22 cellular contexts compared by ENCODE assay signal in the genomic region with DNA sequence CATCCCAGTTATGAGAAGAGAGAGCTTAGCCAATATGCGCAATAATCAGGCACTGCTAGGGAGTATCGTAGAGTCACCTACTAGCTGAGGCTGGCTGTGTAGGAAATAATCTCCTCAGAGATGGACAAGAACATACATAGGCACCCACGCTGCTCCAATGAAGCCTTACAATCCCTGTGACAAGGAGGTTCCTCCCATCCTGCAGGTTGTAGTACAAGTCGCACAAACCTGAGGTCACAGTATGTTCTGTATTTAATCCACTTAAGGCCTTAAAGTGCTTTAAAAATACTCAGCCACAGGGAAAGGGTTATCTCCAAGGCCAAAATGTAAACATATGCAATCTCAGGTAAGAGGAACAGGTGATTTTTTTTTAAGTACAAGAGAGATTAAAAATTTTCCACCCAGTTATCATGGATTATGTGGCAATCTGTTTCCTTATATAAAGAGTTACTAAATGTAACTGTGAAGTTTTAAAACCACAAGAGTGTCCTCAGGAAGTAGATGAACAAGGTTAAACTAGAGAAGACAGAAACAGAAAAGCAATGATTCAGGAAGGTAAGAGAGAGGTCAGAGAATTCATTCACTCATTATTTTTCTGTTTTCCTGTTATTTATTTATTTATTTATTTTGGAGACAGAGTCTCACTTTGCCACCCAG. TPM values are rescaled to one million over a fixed set of nuclear protein-coding genes. Genes with fewer than 3 reads are reported as not detected.
A peak's percentile ranks its signal among the peaks of the same experiment; 100 is the strongest.
DNase-seq lines count a peak whose midpoint lies in the region; ATAC-seq and TF ChIP-seq lines count a peak whose summit lies in the region.
"Had no signal": no experiment of that assay in that cellular context is flagged by ENCODE, and none has a peak within 500 bp of the region (broad histone marks: within the 10 kb centered on the region; RNA-seq: fewer than 3 reads in every experiment).

No MANE protein-coding gene starts in this region.

- CTCF ChIA-PET in CD8-positive, alpha-beta memory T cell (lab: Charles Lee) = no interaction called here
- CTCF ChIA-PET in activated CD4-positive, alpha-beta memory T cell treated with anti-CD3 and anti-CD28 coated beads, Interleukin-2, amount 10 ng/mL, durations not matched to agents 7 days and 5 days (lab: Charles Lee) = interaction anchor here (1.4 kb wide), 1 partner anchor 28 kb away, joined by 4 read pairs; no protein-coding TSS in a partner anchor

- no peak for TF ChIP-seq CTCF in mucosa of descending colon (IDR thresholded peaks at IDR 0.05)

- no peaks in the 10 kb centered on the region for H3K9me3 Mint-ChIP-seq in T-helper 1 cell treated with Interleukin-12 subunit alpha and Interleukin-12 subunit beta and Interleukin-4 antibody, amounts not matched to agents 30 μg/mL and 1 μg/mL, for 36 hours
- H3K9me3 Mint-ChIP-seq in CD8-positive, alpha-beta memory T cell = no peaks in the 10 kb centered on the region
- H3K9me3 Mint-ChIP-seq in activated CD4-positive, alpha-beta memory T cell treated with anti-CD3 and anti-CD28 coated beads, Interleukin-2, amount 10 ng/mL, durations not matched to agents 7 days and 5 days = peaks cover 2% of the 10 kb centered on the region
- H3K9me3 Mint-ChIP-seq: activated naive CD4-positive, alpha-beta T cell treated with anti-CD3 and anti-CD28 coated beads for 36 hours; brain; nephron had no signal

- no peak overlapping the region for H3K27ac ChIP-seq in CD8-positive, alpha-beta memory T cell (ENCODE audit: low read depth, low read length)
- H3K27ac ChIP-seq: C4-2B, coronary artery, psoas muscle, VCaP had no signal

- H3K27me3 ChIP-seq in CD8-positive, alpha-beta memory T cell (ENCODE audit: insufficient read depth, low read length, poor library complexity, severe bottlenecking) = no peaks in the 10 kb centered on the region

- POLR2A ChIA-PET in CD8-positive, alpha-beta memory T cell (lab: Charles Lee) = no interaction called here
- POLR2A ChIA-PET in activated CD4-positive, alpha-beta memory T cell treated with anti-CD3 and anti-CD28 coated beads, Interleukin-2, amount 10 ng/mL, durations not matched to agents 7 days and 5 days (lab: Charles Lee) = interaction anchor here (0.8 kb wide), 2 partner anchors 11 to 72 kb away, joined by 3 to 4 read pairs; partner anchors contain the start of genes BTD and HACL1

- peak overlapping the region; percentile 29 for H3K27ac Mint-ChIP-seq in T-helper 1 cell treated with Interleukin-12 subunit alpha and Interleukin-12 subunit beta and Interleukin-4 antibody, amounts not matched to agents 30 μg/mL and 1 μg/mL, for 36 hours
- H3K27ac Mint-ChIP-seq in CD8-positive, alpha-beta memory T cell = peak overlapping the region; percentile 2 to 86 (median 64)
- H3K27ac Mint-ChIP-seq in activated CD4-positive, alpha-beta memory T cell treated with anti-CD3 and anti-CD28 coated beads, Interleukin-2, amount 10 ng/mL, durations not matched to agents 7 days and 5 days = peak overlapping the region; percentile 50
- H3K27ac Mint-ChIP-seq: activated naive CD4-positive, alpha-beta T cell treated with anti-CD3 and anti-CD28 coated beads for 36 hours; brain; memory B cell; nephron had no signal

- H3K36me3 Mint-ChIP-seq in T-helper 1 cell treated with Interleukin-12 subunit alpha and Interleukin-12 subunit beta and Interleukin-4 antibody, amounts not matched to agents 30 μg/mL and 1 μg/mL, for 36 hours (ENCODE audit: low read depth) = peaks cover 5% of the 10 kb centered on the region
- H3K36me3 Mint-ChIP-seq in CD8-positive, alpha-beta memory T cell = no peaks in the 10 kb centered on the region
- peaks cover 1% of the 10 kb centered on the region for H3K36me3 Mint-ChIP-seq in activated CD4-positive, alpha-beta memory T cell treated with anti-CD3 and anti-CD28 coated beads, Interleukin-2, amount 10 ng/mL, durations not matched to agents 7 days and 5 days (ENCODE audit: low read depth)
- H3K36me3 Mint-ChIP-seq: brain, memory B cell had no signal

- DNase-seq in T-helper 1 cell = no peak
- no peak for DNase-seq in CD8-positive, alpha-beta memory T cell
- DNase-seq in activated CD4-positive, alpha-beta memory T cell treated with anti-CD3 and anti-CD28 coated beads, Interleukin-2, amount 10 ng/mL, durations not matched to agents 7 days and 5 days = no peak
- no peak for DNase-seq in mucosa of descending colon
- no peak for DNase-seq in NCI-H748 treated with DMSO at 0.1 percent for 48 hours (lab: John Stamatoyannopoulos, UW)
- no peak for DNase-seq in stimulated activated naive CD4-positive, alpha-beta T cell (lab: John Stamatoyannopoulos, UW)
- DNase-seq: activated naive CD4-positive, alpha-beta T cell treated with anti-CD3 and anti-CD28 coated beads for 36 hours; DMS79; NCI-H1417; NCI-H2171 treated with DMSO at 0.1 percent for 48 hours; psoas muscle; RPMI8226; stimulated activated CD4-positive, alpha-beta T cell treated with anti-CD3 and anti-CD28 coated beads, Interleukin-12 subunit alpha, Interleukin-12 subunit beta, amount 100 ng/mL, for 4 hours; SW 1271 had no signal

- H3K4me1 ChIP-seq in CD8-positive, alpha-beta memory T cell (ENCODE audit: insufficient read depth, low read length) = peaks cover 21% of the 10 kb centered on the region
- H3K4me1 ChIP-seq in mucosa of descending colon (ENCODE audit: low read depth) = no peaks in the 10 kb centered on the region

- H3K4me1 Mint-ChIP-seq in T-helper 1 cell treated with Interleukin-12 subunit alpha and Interleukin-12 subunit beta and Interleukin-4 antibody, amounts not matched to agents 30 μg/mL and 1 μg/mL, for 36 hours (ENCODE audit: low read depth) = peaks cover 25% of the 10 kb centered on the region
- peaks cover 39 to 52% (median 41%) of the 10 kb centered on the region in 3 donors for H3K4me1 Mint-ChIP-seq in CD8-positive, alpha-beta memory T cell
- peaks cover 24% of the 10 kb centered on the region for H3K4me1 Mint-ChIP-seq in activated CD4-positive, alpha-beta memory T cell treated with anti-CD3 and anti-CD28 coated beads, Interleukin-2, amount 10 ng/mL, durations not matched to agents 7 days and 5 days
- H3K4me1 Mint-ChIP-seq: memory B cell had no signal

- H3K4me3 ChIP-seq in CD8-positive, alpha-beta memory T cell (ENCODE audit: low read length) = no peak overlapping the region
- no peak overlapping the region for H3K4me3 ChIP-seq in mucosa of descending colon
- H3K4me3 ChIP-seq: coronary artery, psoas muscle had no signal

- peak overlapping the region; percentile 4 for H3K4me3 Mint-ChIP-seq in T-helper 1 cell treated with Interleukin-12 subunit alpha and Interleukin-12 subunit beta and Interleukin-4 antibody, amounts not matched to agents 30 μg/mL and 1 μg/mL, for 36 hours
- peak overlapping the region in 6 of 7 donors; percentile 3 to 60 (median 41) for H3K4me3 Mint-ChIP-seq in CD8-positive, alpha-beta memory T cell
- no peak overlapping the region for H3K4me3 Mint-ChIP-seq in activated CD4-positive, alpha-beta memory T cell treated with anti-CD3 and anti-CD28 coated beads, Interleukin-2, amount 10 ng/mL, durations not matched to agents 7 days and 5 days
- H3K4me3 Mint-ChIP-seq: activated naive CD4-positive, alpha-beta T cell treated with anti-CD3 and anti-CD28 coated beads for 36 hours; brain; memory B cell; nephron had no signal

- no peaks in the 10 kb centered on the region for H3K36me3 ChIP-seq in CD8-positive, alpha-beta memory T cell (ENCODE audit: insufficient read depth, low read length)
- no peaks in the 10 kb centered on the region for H3K36me3 ChIP-seq in mucosa of descending colon (ENCODE audit: low read depth)

- no peaks in the 10 kb centered on the region for H3K9me3 ChIP-seq in CD8-positive, alpha-beta memory T cell (ENCODE audit: low read length)
- no peaks in the 10 kb centered on the region for H3K9me3 ChIP-seq in mucosa of descending colon
- H3K9me3 ChIP-seq: psoas muscle had no signal

- intact Hi-C loops in mucosa of descending colon (cut with DNase I, micrococcal nuclease) = no loop called here

- ATAC-seq in mucosa of descending colon = peak; percentile 20
- no peak for ATAC-seq in GM21526 (IDR thresholded peaks at IDR 0.05; ENCODE audit: low FRiP score, unreplicated experiment)
- ATAC-seq: psoas muscle had no signal

- peaks cover 3% of the 10 kb centered on the region for H3K27me3 Mint-ChIP-seq in T-helper 1 cell treated with Interleukin-12 subunit alpha and Interleukin-12 subunit beta and Interleukin-4 antibody, amounts not matched to agents 30 μg/mL and 1 μg/mL, for 36 hours (ENCODE audit: low read depth)
- no peaks in the 10 kb centered on the region for H3K27me3 Mint-ChIP-seq in CD8-positive, alpha-beta memory T cell
- H3K27me3 Mint-ChIP-seq in activated CD4-positive, alpha-beta memory T cell treated with anti-CD3 and anti-CD28 coated beads, Interleukin-2, amount 10 ng/mL, durations not matched to agents 7 days and 5 days = no peaks in the 10 kb centered on the region
- H3K27me3 Mint-ChIP-seq: brain, memory B cell had no signal

RNA-seq across cellular contexts. Expression of gene COLQ, which starts 7.5 kb away (rescaled TPM):
- 1 to 10 TPM; 1.1 to 1.6 TPM for total RNA-seq in CD8-positive, alpha-beta memory T cell
- polyA plus RNA-seq in CD8-positive, alpha-beta memory T cell = 17.3 TPM
- total RNA-seq in activated CD4-positive, alpha-beta memory T cell treated with anti-CD3 and anti-CD28 coated beads, Interleukin-2, amount 10 ng/mL, durations not matched to agents 7 days and 5 days = 1 to 10 TPM; 3.6 to 5.2 TPM
- total RNA-seq in mucosa of descending colon = 1 to 10 TPM; 1.1 to 3.0 (median 1.5) TPM
